Comparison of ENCODE assay signal across 8 cellular contexts in genomic region chr1:52842643-52843310, GRCh38. TPM values are rescaled to one million over a fixed set of nuclear protein-coding genes. Genes with fewer than 3 reads are reported as not detected.
A peak's percentile ranks its signal among the peaks of the same experiment; 100 is the strongest.
DNase-seq lines count a peak whose midpoint lies in the region; ATAC-seq and TF ChIP-seq lines count a peak whose summit lies in the region.

Gene ZYG11A (plus strand): TSS chr1:52842760. CDS start chr1:52842884, 124 bp downstream.

- H3K4me3 ChIP-seq in fibroblast of pulmonary artery (replicated peaks; ENCODE audit: low read depth, low read length) (peak within 1 kb of the TSS; percentile 55), ovary (peak within 1 kb of the TSS; percentile 21)

- H3K36me3 ChIP-seq in ovary = no peaks in the 10 kb centered on the region

- TF ChIP-seq CTCF in AG09319 (IDR thresholded peaks at IDR 0.05; ENCODE audit: low read depth, low read length) (peak; percentile 6; the same call in 1 of the 2 replicates), fibroblast of pulmonary artery (IDR thresholded peaks at IDR 0.05; ENCODE audit: low read length, missing control alignments) (no peak), ovary (IDR thresholded peaks at IDR 0.05) (no peak), type B pancreatic cell (conservative IDR thresholded peaks at IDR 0.05) (peak; percentile 71)

- H3K27me3 Mint-ChIP-seq in type B pancreatic cell = peaks cover 36% of the 10 kb centered on the region

- WGBS in ovary, 3 donors = 1 to 3% (median 1%) methylated on average over 66 to 88 of the region's 88 CpGs

- peak within 1 kb of the TSS; percentile 79 for H3K4me3 Mint-ChIP-seq in type B pancreatic cell

- peaks cover 8% of the 10 kb centered on the region for H3K4me1 ChIP-seq in ovary (ENCODE audit: insufficient read depth)

- peak; percentile 23 for DNase-seq in AG09319 (ENCODE audit: extremely low read depth, low read depth)
- DNase-seq in NCI-H82 (lab: John Stamatoyannopoulos, UW) = peak; percentile 96
- DNase-seq in activated T-cell treated with anti-CD3 and anti-CD28 coated beads, Interleukin-2, amount 50 U/mL, for 48 hours = peak; percentile 80 to 88
- DNase-seq in fibroblast of pulmonary artery (ENCODE audit: low read depth) = peak; percentile 80
- DNase-seq in ovary = peak; percentile 26 to 77 (median 49)
- peak; percentile 84 for DNase-seq in type B pancreatic cell (ENCODE audit: extremely low spot score, unreplicated experiment)

- H3K9me3 ChIP-seq in ovary = no peaks in the 10 kb centered on the region

- H3K36me3 Mint-ChIP-seq in type B pancreatic cell = no peaks in the 10 kb centered on the region

- TF ChIP-seq POLR2A in ovary (IDR thresholded peaks at IDR 0.05) = no peak

- no peak for TF ChIP-seq EP300 in ovary (IDR thresholded peaks at IDR 0.05)

- no peak within 1 kb of the TSS for H3K27ac ChIP-seq in ovary

- H3K27me3 ChIP-seq in ovary = peaks cover 2% of the 10 kb centered on the region

- no peaks in the 10 kb centered on the region for H3K9me3 Mint-ChIP-seq in type B pancreatic cell

- no peak within 1 kb of the TSS for H3K27ac Mint-ChIP-seq in type B pancreatic cell

- ATAC-seq in GM19043 (IDR thresholded peaks at IDR 0.05; ENCODE audit: low read depth, unreplicated experiment) = peak; percentile 88
- ATAC-seq in HG03432 (IDR thresholded peaks at IDR 0.05; ENCODE audit: unreplicated experiment) = peak; percentile 95

- intact Hi-C loops in ovary (cut with DNase I) = no loop called here

- H3K4me1 Mint-ChIP-seq in type B pancreatic cell (ENCODE audit: unreplicated experiment) = no peaks in the 10 kb centered on the region

RNA-seq across cellular contexts. Expression of gene ZYG11A, which starts in this region (rescaled TPM):
- under 1 TPM in 3 of 7 donors, not detected in 4; 0.07 to 0.13 (median 0.12) TPM for total RNA-seq in ovary
- polyA plus RNA-seq in ovary = under 1 TPM; 0.02 to 0.08 TPM
- total RNA-seq in type B pancreatic cell (ENCODE audit: low replicate concordance) = 0.31 and 0.64 TPM in 2 replicates

Comparison
In these comparisons a context has a peak if more than half of its experiments do, and no peak if none do; other contexts are left out.
1. Peak in DNase-seq and H3K4me3 ChIP-seq in ovary; RNA of the gene not detected or under 1 TPM.
2. Peak in DNase-seq in type B pancreatic cell; RNA of the gene not detected or under 1 TPM.
3. DNase-seq: peak in every context shown above with its lines; median percentile 96 in NCI-H82; 84 in activated T-cell treated with anti-CD3 and anti-CD28 coated beads, Interleukin-2, amount 50 U/mL, for 48 hours; 84 in type B pancreatic cell; 80 in fibroblast of pulmonary artery; 49 in ovary; 23 in AG09319.
4. CTCF ChIP-seq: peak in AG09319 (single experiment) and type B pancreatic cell (single experiment); none in fibroblast of pulmonary artery (single experiment) and ovary (0 of 3).